Comparison of ENCODE assay signal across 19 cellular contexts in the genomic region with DNA sequence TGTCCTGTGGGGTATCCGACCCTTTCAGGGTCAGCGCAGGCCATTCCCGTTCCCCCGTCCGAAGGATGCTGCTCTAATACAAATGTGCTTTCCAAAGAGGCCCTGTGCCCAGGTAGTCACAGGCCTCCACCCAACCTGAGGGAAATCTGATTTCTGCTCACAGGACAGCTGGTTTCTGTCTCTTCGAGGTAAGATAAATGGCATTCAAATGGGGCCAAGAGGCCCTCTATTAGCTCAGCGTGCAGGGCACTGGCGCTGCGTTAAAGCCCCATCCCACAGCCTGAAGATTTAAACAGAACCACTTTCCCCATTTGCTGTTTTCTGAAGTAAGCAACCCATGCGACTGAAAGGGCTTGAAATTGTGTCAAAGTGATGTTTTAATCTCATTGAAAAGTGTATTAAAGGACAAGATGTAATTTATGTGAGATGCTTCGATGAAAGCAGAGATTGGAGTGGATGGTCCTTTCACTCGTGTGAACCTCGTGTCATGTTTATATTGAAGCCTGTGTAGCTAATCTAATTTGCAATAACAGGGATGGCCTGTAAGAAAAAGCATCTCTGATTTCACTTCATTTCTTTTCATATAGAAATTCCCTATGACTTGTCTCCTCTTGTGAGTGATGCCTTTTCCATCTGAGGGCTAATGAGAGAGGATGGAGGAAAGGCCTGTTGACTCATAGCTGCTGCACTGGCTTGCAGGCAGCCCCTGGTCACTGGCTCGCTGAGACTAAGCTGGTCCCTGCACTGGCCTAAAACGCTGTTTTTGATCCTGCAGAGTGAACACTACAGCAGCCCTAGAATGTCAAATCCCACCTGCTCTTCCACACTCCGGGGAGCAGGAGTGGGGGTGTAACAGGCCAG. TPM values are rescaled to one million over a fixed set of nuclear protein-coding genes. Genes with fewer than 3 reads are reported as not detected.
"Had no signal": no experiment of that assay in that cellular context is flagged by ENCODE, and none has a peak within 500 bp of the region (broad histone marks: within the 10 kb centered on the region; RNA-seq: fewer than 3 reads in every experiment).

No MANE protein-coding gene starts in this region.

- ATAC-seq: activated naive CD8-positive, alpha-beta T cell treated with anti-CD3 and anti-CD28 coated beads, Interleukin-2, amount 50 U/mL, for 24 hours; activated T-cell treated with anti-CD3 and anti-CD28 coated beads, Interleukin-2, amount 50 U/mL, for 72 hours; heart left ventricle; left lobe of liver; mucosa of descending colon; naive thymus-derived CD8-positive, alpha-beta T cell had no signal

- DNase-seq: activated CD4-positive, alpha-beta T cell treated with anti-CD3 and anti-CD28 coated beads, Interleukin-2, amount 50 U/mL, for 4 hours; activated naive CD8-positive, alpha-beta T cell treated with anti-CD3 and anti-CD28 coated beads, Interleukin-2, amount 50 U/mL, for 24 hours; activated T-cell treated with anti-CD3 and anti-CD28 coated beads, Interleukin-2, amount 50 U/mL, for 72 hours; esophagus squamous epithelium; foreskin fibroblast; heart left ventricle; islet precursor cell; mammary epithelial cell; mucosa of descending colon; naive thymus-derived CD8-positive, alpha-beta T cell; occipital lobe; sigmoid colon; stimulated activated CD4-positive, alpha-beta T cell treated with anti-CD3 and anti-CD28 coated beads, Interleukin-2, amount 100 ng/mL, for 24 hours; stimulated activated naive CD4-positive, alpha-beta T cell; substantia nigra; transverse colon had no signal

- H3K36me3 ChIP-seq: ascending aorta, esophagus squamous epithelium, heart left ventricle, prostate gland, sigmoid colon, transverse colon had no signal

- H3K9me3 ChIP-seq: ascending aorta, esophagus squamous epithelium, heart left ventricle, mucosa of descending colon, prostate gland, sigmoid colon, transverse colon had no signal

- H3K4me3 ChIP-seq: ascending aorta, esophagus squamous epithelium, heart left ventricle, mucosa of descending colon, prostate gland, sigmoid colon, transverse colon had no signal

- H3K27me3 ChIP-seq: ascending aorta had no signal

- H3K27ac ChIP-seq: ascending aorta, esophagus squamous epithelium, heart left ventricle, prostate gland, sigmoid colon, transverse colon had no signal

RNA-seq across cellular contexts. Expression of a gene that starts 7.3 kb away (rescaled TPM):
- polyA plus RNA-seq: heart left ventricle; mammary epithelial cell; naive thymus-derived CD8-positive, alpha-beta T cell had no signal
